In the genomic region with DNA sequence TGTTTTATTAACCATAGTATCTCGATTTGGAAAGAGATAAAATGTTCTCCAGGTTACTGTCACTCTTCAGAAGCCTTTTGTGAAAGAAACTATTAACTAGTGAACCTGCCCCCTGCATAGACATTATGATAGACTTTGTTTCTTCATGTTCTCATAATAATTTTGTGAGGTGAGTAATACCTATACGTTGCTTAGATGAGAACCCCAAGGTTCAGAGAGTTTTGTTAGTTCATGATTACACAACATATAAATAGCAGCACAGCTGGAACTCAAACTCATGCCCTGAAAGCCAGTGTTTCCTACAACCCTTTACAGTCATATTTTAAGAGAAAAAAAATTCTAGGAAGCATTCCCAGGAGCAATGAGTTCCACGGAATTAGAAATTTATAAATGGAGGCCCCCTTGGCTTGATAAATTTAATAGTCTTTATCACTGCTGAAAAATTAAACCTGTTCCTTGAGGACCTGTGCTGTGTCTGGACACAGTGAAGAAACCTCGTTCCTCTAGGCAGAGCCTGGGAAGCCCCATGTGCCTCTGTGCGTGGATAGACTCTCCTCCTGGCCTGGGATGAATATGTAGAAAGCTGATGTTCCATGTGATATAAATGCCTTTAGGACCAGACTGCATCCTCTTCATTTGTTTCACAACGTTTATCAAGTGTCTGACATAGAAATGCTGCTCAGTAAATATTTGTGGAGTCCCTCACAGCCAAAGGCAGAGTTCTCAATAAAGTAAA, we compare ENCODE assay signal across 20 cellular contexts.
DNase-seq lines count a peak whose midpoint lies in the region; ATAC-seq, FAIRE-seq and TF ChIP-seq lines count a peak whose summit lies in the region.
"Had no signal": no experiment of that assay in that cellular context is flagged by ENCODE, and none has a peak within 500 bp of the region (broad histone marks: within the 10 kb centered on the region; RNA-seq: fewer than 3 reads in every experiment).

No MANE protein-coding gene starts in this region.

- no peak overlapping the region for H3K27ac Mint-ChIP-seq in osteocyte (ENCODE audit: unreplicated experiment)
- H3K27ac Mint-ChIP-seq: immature natural killer cell; memory B cell; stimulated activated naive CD8-positive, alpha-beta T cell treated with anti-CD3 and anti-CD28 coated beads, Interleukin-15, Interleukin-2, amounts not matched to agents 100 ng/mL and 50 ng/mL, for 24 hours; T-helper 2 cell treated with Interferon-gamma antibody and Interleukin-4, amounts not matched to agents 5 μg/mL and 100 μg/mL, for 36 hours had no signal

- no peaks in the 10 kb centered on the region for H3K27me3 ChIP-seq in GM12878 (replicated peaks in 1 of 2; ENCODE audit: control insufficient read depth in 2 of 2, insufficient read depth in 2 of 2, low read length in 1 of 2)

- intact Hi-C loops in GM12878 (cut with micrococcal nuclease; ENCODE audit: unreplicated experiment), result loop anchor here (5.0 to 10.0 kb wide), 2 partner anchors 72 to 1596 kb away; no protein-coding TSS in a partner anchor

- DNase-seq in GM12878 (ENCODE audit: low read depth, low spot score) (peak; percentile 13), osteocyte (ENCODE audit: extremely low spot score, unreplicated experiment) (no peak), amniotic stem cell (lab: John Stamatoyannopoulos, UW) (no peak), T-helper 9 cell (no peak)
- DNase-seq: activated CD4-positive, alpha-beta T cell treated with anti-CD3 and anti-CD28 coated beads for 4 hours; activated T-cell treated with anti-CD3 and anti-CD28 coated beads for 4 hours; immature natural killer cell; NCI-H2029; NCI-H748 treated with DMSO at 0.1 percent for 48 hours had no signal

- no peaks in the 10 kb centered on the region; the same call in 2 of the 3 replicates for H3K9me3 ChIP-seq in GM12878 (replicated peaks; ENCODE audit: control insufficient read depth, insufficient read depth, low read length)
- H3K9me3 ChIP-seq: HAP-1 had no signal

- H4K20me1 ChIP-seq in GM12878 (ENCODE audit: control insufficient read depth, insufficient read depth), result no peaks in the 10 kb centered on the region

- TF ChIP-seq CTCF in GM12878 (IDR thresholded peaks at IDR 0.05 in 2 of 3, conservative IDR thresholded peaks at IDR 0.05 in 1 of 3; ENCODE audit: control insufficient read depth in 2 of 3, extremely low read depth in 1 of 3, insufficient read depth in 1 of 3, low read depth in 3 of 3, low read length in 3 of 3) (no peak), osteocyte (IDR thresholded peaks at IDR 0.05) (no peak)

- no peaks in the 10 kb centered on the region for H3K9me3 Mint-ChIP-seq in osteocyte (ENCODE audit: unreplicated experiment)
- H3K9me3 Mint-ChIP-seq: memory B cell had no signal

- ATAC-seq in GM19023 (IDR thresholded peaks at IDR 0.05; ENCODE audit: unreplicated experiment), result peak; percentile 39
- ATAC-seq in GM21723 (IDR thresholded peaks at IDR 0.05; ENCODE audit: unreplicated experiment), result peak; percentile 44
- ATAC-seq in HG03135 (IDR thresholded peaks at IDR 0.05; ENCODE audit: unreplicated experiment), result peak; percentile 48
- peak; percentile 71 for ATAC-seq in GM12878
- ATAC-seq in GM18498 (IDR thresholded peaks at IDR 0.05; ENCODE audit: unreplicated experiment), result no peak

- WGBS in GM12878 (ENCODE audit: insufficient coverage, insufficient replicate concordance, low lambda C conversion rate, missing lambda C conversion rate), result 19% methylated on average over 6 of the region's 6 CpGs

- peaks cover 8% of the 10 kb centered on the region for H3K27me3 Mint-ChIP-seq in osteocyte (ENCODE audit: unreplicated experiment)
- H3K27me3 Mint-ChIP-seq: memory B cell; stimulated activated naive CD8-positive, alpha-beta T cell treated with anti-CD3 and anti-CD28 coated beads, Interleukin-15, Interleukin-2, amounts not matched to agents 100 ng/mL and 50 ng/mL, for 24 hours had no signal

- FAIRE-seq in GM12878 (lab: Jason Lieb, UNC), result no peak
- FAIRE-seq: endometrium, frontal cortex had no signal

- H3K79me2 ChIP-seq in GM12878 (ENCODE audit: control insufficient read depth, insufficient read depth, low read length), result no peaks in the 10 kb centered on the region

- RAD21 ChIA-PET in GM12878 (lab: Charles Lee; ENCODE audit: unreplicated experiment), result interaction anchor here (0.9 to 2.1 kb wide), 4 partner anchors 13 to 59 kb away, joined by 3 to 10 read pairs (median 4); no protein-coding TSS in a partner anchor

- peak overlapping the region; percentile 80 for H3K27ac ChIP-seq in GM12878 (ENCODE audit: control insufficient read depth, insufficient read depth)
- H3K27ac ChIP-seq: C4-2B had no signal

- CTCF ChIA-PET in GM12878 (lab: Yijun Ruan, JAX), result interaction anchor here (1.0 kb wide), 1 partner anchor 214 kb away, joined by 3 read pairs; no protein-coding TSS in a partner anchor

- SMC1A ChIA-PET in GM12878 (lab: Charles Lee; ENCODE audit: uncharacterized antibody, unreplicated experiment), result interaction anchor here (0.6 to 2.8 kb wide), 13 partner anchors 10 to 484 kb away, joined by 3 to 12 read pairs (median 6); no protein-coding TSS in a partner anchor

- H3K4me2 ChIP-seq in GM12878 (ENCODE audit: control insufficient read depth, insufficient read depth), result peak overlapping the region; percentile 70

- no peaks in the 10 kb centered on the region for H3K36me3 ChIP-seq in GM12878 (ENCODE audit: control insufficient read depth in 2 of 2, insufficient read depth in 2 of 2, low read length in 1 of 2)
- H3K36me3 ChIP-seq: HAP-1 had no signal

- H3K4me1 ChIP-seq in GM12878 (ENCODE audit: control insufficient read depth, insufficient read depth, low read length), result peaks cover 28% of the 10 kb centered on the region
- H3K4me1 ChIP-seq: HAP-1 had no signal

- no TSS peak for BruUV-seq in GM12878 (replicated peaks; lab: Mats Ljungman, UMichigan)

- H3K4me3 ChIP-seq in GM12878, result no peak overlapping the region
- H3K4me3 ChIP-seq: HAP-1 had no signal

- POLR2A ChIA-PET in GM12878 (lab: Charles Lee), result no interaction called here

- H3K4me1 Mint-ChIP-seq in osteocyte (ENCODE audit: unreplicated experiment), result peaks cover 3% of the 10 kb centered on the region
- H3K4me1 Mint-ChIP-seq: immature natural killer cell, memory B cell had no signal

- TF ChIP-seq POLR2A in GM12878 (IDR thresholded peaks at IDR 0.05; ENCODE audit: low read depth, low read length), result no peak

- 0 out of 2 replicates have a peak overlapping the region, but pooled peaks have one; percentile 15 for H3K9ac ChIP-seq in GM12878 (ENCODE audit: control insufficient read depth, insufficient read depth, low read length)

- in situ Hi-C loops in GM12878 (cut with MboI), result no loop called here

- H2AFZ ChIP-seq in GM12878 (ENCODE audit: control insufficient read depth, low read depth, low read length), result peak overlapping the region; percentile 66

- H3K36me3 Mint-ChIP-seq in osteocyte (ENCODE audit: unreplicated experiment), result no peaks in the 10 kb centered on the region
- H3K36me3 Mint-ChIP-seq: immature natural killer cell, memory B cell had no signal

- H3K4me3 Mint-ChIP-seq in osteocyte (ENCODE audit: unreplicated experiment), result no peak overlapping the region
- H3K4me3 Mint-ChIP-seq: immature natural killer cell; memory B cell; stimulated activated naive CD8-positive, alpha-beta T cell treated with anti-CD3 and anti-CD28 coated beads, Interleukin-15, Interleukin-2, amounts not matched to agents 100 ng/mL and 50 ng/mL, for 24 hours; T-helper 2 cell treated with Interferon-gamma antibody and Interleukin-4, amounts not matched to agents 5 μg/mL and 100 μg/mL, for 36 hours had no signal

- 0 out of 2 replicates have a peak, but pooled peaks have one; percentile 9 for TF ChIP-seq RAD21 in GM12878 (IDR thresholded peaks at IDR 0.05; ENCODE audit: insufficient read depth, low read depth, low read length)

- TF ChIP-seq EP300 in GM12878 (IDR thresholded peaks at IDR 0.05; ENCODE audit: borderline replicate concordance in 1 of 2, control insufficient read depth in 1 of 2, low read depth in 2 of 2, low read length in 2 of 2), result peak in 1 of 2 experiments; percentile 22; a peak in 1 of 4 replicates

TF ChIP-seq in GM12878, 131 proteins besides CTCF, POLR2A, EP300 and RAD21 (continues in another document):
- peak; percentile 78 for TF ChIP-seq NFIC (IDR thresholded peaks at IDR 0.05; ENCODE audit: low read depth, low read length)
- TF ChIP-seq ZSCAN29 (IDR thresholded peaks at IDR 0.05), result no peak
- no peak for TF ChIP-seq BCL11A (IDR thresholded peaks at IDR 0.05; ENCODE audit: low read depth, low read length)
- TF ChIP-seq, protein P1, sequence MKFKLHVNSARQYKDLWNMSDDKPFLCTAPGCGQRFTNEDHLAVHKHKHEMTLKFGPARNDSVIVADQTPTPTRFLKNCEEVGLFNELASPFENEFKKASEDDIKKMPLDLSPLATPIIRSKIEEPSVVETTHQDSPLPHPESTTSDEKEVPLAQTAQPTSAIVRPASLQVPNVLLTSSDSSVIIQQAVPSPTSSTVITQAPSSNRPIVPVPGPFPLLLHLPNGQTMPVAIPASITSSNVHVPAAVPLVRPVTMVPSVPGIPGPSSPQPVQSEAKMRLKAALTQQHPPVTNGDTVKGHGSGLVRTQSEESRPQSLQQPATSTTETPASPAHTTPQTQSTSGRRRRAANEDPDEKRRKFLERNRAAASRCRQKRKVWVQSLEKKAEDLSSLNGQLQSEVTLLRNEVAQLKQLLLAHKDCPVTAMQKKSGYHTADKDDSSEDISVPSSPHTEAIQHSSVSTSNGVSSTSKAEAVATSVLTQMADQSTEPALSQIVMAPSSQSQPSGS (IDR thresholded peaks at IDR 0.05; ENCODE audit: low read length), result peak; percentile 72
- peak; percentile 57; the same call in 1 of the 2 replicates for TF ChIP-seq FOXM1 (IDR thresholded peaks at IDR 0.05; ENCODE audit: low read depth, low read length)
- no peak for TF ChIP-seq WRNIP1 (IDR thresholded peaks at IDR 0.05; ENCODE audit: borderline replicate concordance, low read depth, low read length)
- no peak for TF ChIP-seq SP1 (IDR thresholded peaks at IDR 0.05; ENCODE audit: low read depth, low read length)
